Comparison of ENCODE assay signal across 1 cellular context in genomic region chr10:63114031-63114814, GRCh38.
A peak's percentile ranks its signal among the peaks of the same experiment; 100 is the strongest.
TF ChIP-seq lines count a peak whose summit lies in the region.

No MANE protein-coding gene starts in this region.

TF ChIP-seq in liver, 16 proteins besides CTCF, POLR2A, EP300 and RAD21 (continued from another document):
- TF ChIP-seq RXRA (IDR thresholded peaks at IDR 0.05) = peak; percentile 77 to 90
TF ChIP-seq in liver: peak in this region for 15.
